ENCODE assay signal across 3 cellular contexts in the genomic region with DNA sequence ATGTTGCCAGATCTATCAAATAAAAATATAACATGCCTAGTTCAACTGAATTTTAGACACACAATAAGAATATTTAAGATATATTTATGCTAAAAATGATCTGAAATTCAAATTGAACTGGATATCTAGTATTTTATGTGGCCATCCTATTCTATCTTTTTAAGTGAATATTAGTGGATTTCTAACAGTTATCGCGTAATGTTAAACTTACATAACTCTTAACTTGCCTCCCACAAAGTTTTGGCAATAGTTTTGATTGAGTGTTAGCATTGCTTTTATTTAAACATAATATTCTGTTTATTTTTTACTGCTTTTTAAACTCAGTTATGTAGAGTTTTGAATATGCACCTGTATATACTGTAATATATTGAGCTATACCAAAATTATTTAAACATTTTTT.
TF ChIP-seq lines count a peak whose summit lies in the region.

No MANE protein-coding gene starts in this region.

TF ChIP-seq in IMR-90, 13 proteins besides CTCF, POLR2A, EP300 and RAD21:
- TF ChIP-seq SMC3 (IDR thresholded peaks at IDR 0.05; ENCODE audit: low read depth, low read length) (no peak), FOS (IDR thresholded peaks at IDR 0.05; ENCODE audit: low read depth, low read length) (no peak), CEBPB (IDR thresholded peaks at IDR 0.05; ENCODE audit: low read depth, low read length) (peak; percentile 72), NFE2L2 (IDR thresholded peaks at IDR 0.05; ENCODE audit: low read depth, low read length) (no peak), RFX5 (IDR thresholded peaks at IDR 0.05; ENCODE audit: low read depth, low read length) (no peak)
- TF ChIP-seq, protein P1, sequence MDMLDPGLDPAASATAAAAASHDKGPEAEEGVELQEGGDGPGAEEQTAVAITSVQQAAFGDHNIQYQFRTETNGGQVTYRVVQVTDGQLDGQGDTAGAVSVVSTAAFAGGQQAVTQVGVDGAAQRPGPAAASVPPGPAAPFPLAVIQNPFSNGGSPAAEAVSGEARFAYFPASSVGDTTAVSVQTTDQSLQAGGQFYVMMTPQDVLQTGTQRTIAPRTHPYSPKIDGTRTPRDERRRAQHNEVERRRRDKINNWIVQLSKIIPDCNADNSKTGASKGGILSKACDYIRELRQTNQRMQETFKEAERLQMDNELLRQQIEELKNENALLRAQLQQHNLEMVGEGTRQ (IDR thresholded peaks at IDR 0.05; ENCODE audit: low read depth, low read length), result no peak

TF ChIP-seq in H1, 55 proteins besides CTCF, POLR2A, EP300 and RAD21:
- TF ChIP-seq, protein P2, sequence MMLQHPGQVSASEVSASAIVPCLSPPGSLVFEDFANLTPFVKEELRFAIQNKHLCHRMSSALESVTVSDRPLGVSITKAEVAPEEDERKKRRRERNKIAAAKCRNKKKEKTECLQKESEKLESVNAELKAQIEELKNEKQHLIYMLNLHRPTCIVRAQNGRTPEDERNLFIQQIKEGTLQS (IDR thresholded peaks at IDR 0.05; ENCODE audit: insufficient read depth, low read depth, low read length), result no peak
- TF ChIP-seq RXRA (IDR thresholded peaks at IDR 0.05; ENCODE audit: insufficient read depth, low read depth, low read length) (no peak), CEBPB (IDR thresholded peaks at IDR 0.05; ENCODE audit: low read depth, low read length) (peak; percentile 83; the same call in 1 of the 2 replicates)

TF ChIP-seq in GM23338, 12 proteins besides CTCF, POLR2A, EP300 and RAD21:
- TF ChIP-seq EZH2 (IDR thresholded peaks at IDR 0.05; ENCODE audit: low read depth, unreplicated experiment), result no peak
- no peak for TF ChIP-seq EZH2phosphoT487 (IDR thresholded peaks at IDR 0.05; ENCODE audit: unreplicated experiment)
- TF ChIP-seq, protein P3, sequence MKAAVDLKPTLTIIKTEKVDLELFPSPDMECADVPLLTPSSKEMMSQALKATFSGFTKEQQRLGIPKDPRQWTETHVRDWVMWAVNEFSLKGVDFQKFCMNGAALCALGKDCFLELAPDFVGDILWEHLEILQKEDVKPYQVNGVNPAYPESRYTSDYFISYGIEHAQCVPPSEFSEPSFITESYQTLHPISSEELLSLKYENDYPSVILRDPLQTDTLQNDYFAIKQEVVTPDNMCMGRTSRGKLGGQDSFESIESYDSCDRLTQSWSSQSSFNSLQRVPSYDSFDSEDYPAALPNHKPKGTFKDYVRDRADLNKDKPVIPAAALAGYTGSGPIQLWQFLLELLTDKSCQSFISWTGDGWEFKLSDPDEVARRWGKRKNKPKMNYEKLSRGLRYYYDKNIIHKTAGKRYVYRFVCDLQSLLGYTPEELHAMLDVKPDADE (IDR thresholded peaks at IDR 0.05), result no peak
- TF ChIP-seq CREB1 (CRISPR knock-in tag; IDR thresholded peaks at IDR 0.05; ENCODE audit: low read depth), result no peak
- TF ChIP-seq ZNF331 (CRISPR knock-in tag; IDR thresholded peaks at IDR 0.05; ENCODE audit: low read depth), result no peak
- no peak for TF ChIP-seq NANOG (IDR thresholded peaks at IDR 0.05; ENCODE audit: borderline replicate concordance)
- TF ChIP-seq ZNF114 (CRISPR knock-in tag; IDR thresholded peaks at IDR 0.05), result no peak
- no peak for TF ChIP-seq ZNF462 (CRISPR knock-in tag; IDR thresholded peaks at IDR 0.05)
- TF ChIP-seq POLR2AphosphoS5 (IDR thresholded peaks at IDR 0.05; ENCODE audit: low read depth), result no peak
- no peak for TF ChIP-seq JUNB (IDR thresholded peaks at IDR 0.05; ENCODE audit: unreplicated experiment)
- TF ChIP-seq REST (IDR thresholded peaks at IDR 0.05; ENCODE audit: unreplicated experiment), result no peak
- no peak for TF ChIP-seq STAT1 (IDR thresholded peaks at IDR 0.05; ENCODE audit: unreplicated experiment)
